Comparison of ENCODE assay signal across 8 cellular contexts in the genomic region with DNA sequence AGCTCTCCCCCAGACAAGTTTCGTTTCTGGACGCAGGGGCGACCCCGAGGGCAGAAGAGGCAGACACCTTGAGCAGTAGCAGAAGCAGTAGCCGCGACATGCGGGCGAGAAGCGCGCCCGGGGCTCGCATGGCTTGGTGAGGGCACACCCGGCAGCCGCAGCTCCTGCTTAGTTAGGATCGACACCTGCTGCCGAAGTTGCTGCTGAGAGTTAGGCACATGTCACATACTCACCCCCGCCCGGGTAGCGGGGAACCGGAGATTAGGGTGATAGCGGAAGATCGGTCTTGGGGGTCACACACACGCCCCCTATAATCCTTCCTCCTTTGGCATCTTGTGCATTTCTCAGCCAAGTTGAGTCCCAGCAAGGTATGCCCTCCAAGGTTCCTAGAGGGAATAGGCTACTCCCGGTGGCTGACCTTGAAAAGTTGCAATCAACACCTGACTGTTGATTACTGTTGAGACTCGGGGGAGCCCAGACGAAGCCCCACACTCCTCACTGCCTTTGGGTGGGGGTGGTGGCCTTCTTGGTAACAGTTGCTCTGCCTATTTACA. TPM values are rescaled to one million over a fixed set of nuclear protein-coding genes. Genes with fewer than 3 reads are reported as not detected.
DNase-seq lines count a peak whose midpoint lies in the region; ATAC-seq and TF ChIP-seq lines count a peak whose summit lies in the region.

No MANE protein-coding gene starts in this region.

- WGBS in ectodermal cell, 2 experiments, result 1% methylated on average over 26 of the region's 26 CpGs

- no peak for TF ChIP-seq CTCF in mesothelial cell of epicardium (IDR thresholded peaks at IDR 0.05; ENCODE audit: unreplicated experiment)
- no peak for TF ChIP-seq CTCF in tibial artery (IDR thresholded peaks at IDR 0.05)

- ATAC-seq in HG02852 (IDR thresholded peaks at IDR 0.05; ENCODE audit: unreplicated experiment) (peak; percentile 32), T-cell (replicated peaks in 1 of 4) (peak; percentile 37 to 64 (median 54))

- H3K36me3 Mint-ChIP-seq in T-cell (no peaks in the 10 kb centered on the region), mesothelial cell of epicardium (peaks cover 5% of the 10 kb centered on the region)

- CTCF ChIA-PET in T-cell (lab: Charles Lee), result no interaction called here

- POLR2A ChIA-PET in T-cell (lab: Charles Lee), result no interaction called here

- intact Hi-C loops in tibial artery (cut with DNase I; ENCODE audit: low total_unique reads), result no loop called here

- H3K27ac ChIP-seq in ectodermal cell (ENCODE audit: insufficient read depth, low read depth, low read length, poor library complexity, severe bottlenecking) (no peak overlapping the region), tibial artery (no peak overlapping the region)

- peak overlapping the region; percentile 76 to 81 (median 77) for H3K4me3 Mint-ChIP-seq in T-cell
- H3K4me3 Mint-ChIP-seq in mesothelial cell of epicardium, result peak overlapping the region; percentile 84

- peaks cover 18 to 20% (median 19%) of the 10 kb centered on the region in 3 donors for H3K4me1 Mint-ChIP-seq in T-cell
- H3K4me1 Mint-ChIP-seq in mesothelial cell of epicardium, result peaks cover 20% of the 10 kb centered on the region

- H3K27me3 ChIP-seq in ectodermal cell (ENCODE audit: control insufficient read depth, insufficient read depth, low read length, poor library complexity, severe bottlenecking), result peaks cover 35% of the 10 kb centered on the region
- peaks cover 0 to 22% of the 10 kb centered on the region in 2 donors for H3K27me3 ChIP-seq in tibial artery

- H3K36me3 ChIP-seq in ectodermal cell (ENCODE audit: control insufficient read depth, insufficient read depth, low read length) (no peaks in the 10 kb centered on the region), tibial artery (no peaks in the 10 kb centered on the region)

- H3K27ac Mint-ChIP-seq in T-cell (no peak overlapping the region), mesothelial cell of epicardium (peak overlapping the region; percentile 93)

- DNase-seq in DMS 273 (lab: John Stamatoyannopoulos, UW; ENCODE audit: unreplicated experiment) (peak; percentile 38), DMS 273 treated with DMSO at 0.1 percent for 48 hours (lab: John Stamatoyannopoulos, UW) (no peak), T-cell (peak in 9 of 34 experiments; percentile 1 to 12 (median 6)), mesothelial cell of epicardium (ENCODE audit: low spot score in 2 of 2, unreplicated experiment in 2 of 2) (peak in 1 of 2 experiments; percentile 50), tibial artery (no peak), COLO829 (ENCODE audit: low spot score) (no peak)

- H3K4me3 ChIP-seq in ectodermal cell (ENCODE audit: insufficient read depth, low read depth, low read length), result peak overlapping the region; percentile 57
- peak overlapping the region; percentile 46 to 56 for H3K4me3 ChIP-seq in tibial artery

- H3K27me3 Mint-ChIP-seq in T-cell (peaks cover 42 to 55% of the 10 kb centered on the region in 2 donors), mesothelial cell of epicardium (ENCODE audit: low read depth) (peaks cover 28% of the 10 kb centered on the region)

- H3K9me3 ChIP-seq in ectodermal cell (ENCODE audit: control insufficient read depth, low read length) (no peaks in the 10 kb centered on the region), tibial artery (no peaks in the 10 kb centered on the region)

- H3K4me1 ChIP-seq in ectodermal cell (ENCODE audit: control insufficient read depth, insufficient read depth, low read length) (no peaks in the 10 kb centered on the region), tibial artery (peaks cover 0 to 36% (median 25%) of the 10 kb centered on the region in 4 donors)

- H3K9me3 Mint-ChIP-seq in T-cell (no peaks in the 10 kb centered on the region), mesothelial cell of epicardium (peaks cover 4% of the 10 kb centered on the region)

RNA-seq across cellular contexts. Expression of gene GPR37, which starts 0.7 kb away (rescaled TPM):
- total RNA-seq in T-cell (not detected), mesothelial cell of epicardium (4.7 to 5.0 TPM (median 4.8 TPM) in 3 replicates)
- polyA plus RNA-seq in ectodermal cell (2013, experiment 1 of 4), result 2.0 TPM
- polyA plus RNA-seq in ectodermal cell (2013, experiment 2 of 4), result 1.4 TPM
- 1.4 TPM for polyA plus RNA-seq in ectodermal cell (2013, experiment 3 of 4)
- 1.5 TPM for polyA plus RNA-seq in ectodermal cell (2013, experiment 4 of 4)
